Comparison of ENCODE assay signal across 17 cellular contexts in the genomic region with DNA sequence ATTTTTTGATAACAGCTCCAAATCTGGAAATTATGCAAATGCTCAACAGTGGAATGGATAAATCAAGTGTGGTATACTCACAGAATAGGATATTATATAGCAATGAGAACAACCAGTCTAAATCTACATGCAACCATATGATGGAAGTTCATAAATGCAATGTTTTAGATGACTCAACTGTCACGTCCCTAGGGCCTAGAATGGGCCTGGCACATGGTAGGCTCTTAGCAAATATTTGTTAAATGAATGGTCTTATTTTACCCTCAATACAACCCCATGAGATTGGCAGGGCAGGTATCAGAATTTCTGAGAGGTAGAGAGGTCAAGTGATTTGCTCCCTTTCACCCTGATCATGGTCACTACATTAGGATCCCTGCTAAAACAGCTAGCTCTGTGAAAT. TPM values are rescaled to one million over a fixed set of nuclear protein-coding genes. Genes with fewer than 3 reads are reported as not detected.
DNase-seq lines count a peak whose midpoint lies in the region; ATAC-seq and TF ChIP-seq lines count a peak whose summit lies in the region.
"Had no signal": no experiment of that assay in that cellular context is flagged by ENCODE, and none has a peak within 500 bp of the region (broad histone marks: within the 10 kb centered on the region; RNA-seq: fewer than 3 reads in every experiment).

No MANE protein-coding gene starts in this region.

- H3K36me3 ChIP-seq in RWPE2 (ENCODE audit: low read depth) (no peaks in the 10 kb centered on the region), skeletal muscle satellite cell (ENCODE audit: insufficient read depth, low read length) (no peaks in the 10 kb centered on the region), H7 (replicated peaks; ENCODE audit: control insufficient read depth, insufficient read depth, low read length) (no peaks in the 10 kb centered on the region)
- H3K36me3 ChIP-seq: BE2C had no signal

- no peaks in the 10 kb centered on the region for H3K9me3 ChIP-seq in RWPE2 (ENCODE audit: severe bottlenecking)
- no peaks in the 10 kb centered on the region for H3K9me3 ChIP-seq in skeletal muscle satellite cell (replicated peaks; ENCODE audit: low read length)
- H3K9me3 ChIP-seq: BE2C had no signal

- peak overlapping the region; percentile 47 for H3K4me2 ChIP-seq in skeletal muscle satellite cell (ENCODE audit: low read length)

- TF ChIP-seq CTCF in RWPE2 (IDR thresholded peaks at IDR 0.05; ENCODE audit: poor library complexity, severe bottlenecking) (no peak), fibroblast of mammary gland (conservative IDR thresholded peaks at IDR 0.05; ENCODE audit: control insufficient read depth, insufficient read depth, low read depth, low read length) (no peak)

- ATAC-seq in RWPE2 (ENCODE audit: low read depth) (0 out of 3 replicates have a peak, but pooled peaks have one; percentile 13), GM18873 (IDR thresholded peaks at IDR 0.05; ENCODE audit: low FRiP score, unreplicated experiment) (no peak)

- H3K27me3 ChIP-seq in RWPE2 (ENCODE audit: insufficient read depth, poor library complexity, severe bottlenecking) = no peaks in the 10 kb centered on the region
- no peaks in the 10 kb centered on the region for H3K27me3 ChIP-seq in skeletal muscle satellite cell (ENCODE audit: control insufficient read depth, insufficient read depth, low read length)
- no peaks in the 10 kb centered on the region; the same call in 1 of the 2 replicates for H3K27me3 ChIP-seq in H7 (ENCODE audit: control insufficient read depth, insufficient read depth, low read length)
- H3K27me3 ChIP-seq: BE2C had no signal

- H3K4me3 ChIP-seq in RWPE2 (ENCODE audit: severe bottlenecking) (no peak overlapping the region), fibroblast of mammary gland (ENCODE audit: control insufficient read depth, low read depth, low read length) (no peak overlapping the region), skeletal muscle satellite cell (ENCODE audit: low read length) (peak overlapping the region; percentile 22), H7 (ENCODE audit: insufficient read depth, low read depth, low read length) (no peak overlapping the region)

- peak overlapping the region; percentile 58 for H3K9ac ChIP-seq in skeletal muscle satellite cell (ENCODE audit: low read depth, low read length)

- H3K4me1 ChIP-seq in RWPE2 (ENCODE audit: insufficient read depth, poor library complexity, severe bottlenecking) (peaks cover 10% of the 10 kb centered on the region), skeletal muscle satellite cell (ENCODE audit: control insufficient read depth, insufficient read depth, low read length) (peaks cover 13% of the 10 kb centered on the region)
- H3K4me1 ChIP-seq: BE2C had no signal

- peak overlapping the region; percentile 76 for H3K27ac ChIP-seq in RWPE2 (ENCODE audit: poor library complexity, severe bottlenecking)

- DNase-seq in HCEC 1CT = peak; percentile 36
- DNase-seq in RWPE2 (ENCODE audit: low spot score) = no peak
- DNase-seq in fibroblast of mammary gland (ENCODE audit: low read depth) = peak; percentile 38
- no peak for DNase-seq in H7
- DNase-seq in NCI-H1436 treated with DMSO at 0.1 percent for 48 hours (lab: John Stamatoyannopoulos, UW) = no peak
- DNase-seq: BE2C; CD4-positive, alpha-beta memory T cell; DMS79; GDM1; NCI-H1048; NCI-H1694; NCI-H345; NCI-H526 treated with DMSO at 0.1 percent for 48 hours; NK-92 treated with Interleukin-12 subunit alpha and Interleukin-12 subunit beta, amount 100 ng/mL, for 24 hours; OCI-M1 had no signal

RNA-seq across cellular contexts. Expression of a gene that starts 14.6 kb away (rescaled TPM):
- total RNA-seq in skeletal muscle satellite cell (2012; rRNA removed) = 0.66 TPM in 1 of 2 replicates, not detected in the other
- 0.52 and 0.76 TPM in 2 replicates for total RNA-seq in H7 (2014; rRNA removed; shearing (Covaris generic))
- total RNA-seq: CD4-positive, alpha-beta memory T cell had no signal

Comparison
In these comparisons a context has a peak if more than half of its experiments do, and no peak if none do; other contexts are left out.
1. DNase-seq: peak in HCEC 1CT (single experiment) and fibroblast of mammary gland (single experiment); none in RWPE2 (single experiment), H7 (single experiment) and NCI-H1436 treated with DMSO at 0.1 percent for 48 hours (single experiment).